ENCODE assay signal across 1 cellular context in the genomic region with DNA sequence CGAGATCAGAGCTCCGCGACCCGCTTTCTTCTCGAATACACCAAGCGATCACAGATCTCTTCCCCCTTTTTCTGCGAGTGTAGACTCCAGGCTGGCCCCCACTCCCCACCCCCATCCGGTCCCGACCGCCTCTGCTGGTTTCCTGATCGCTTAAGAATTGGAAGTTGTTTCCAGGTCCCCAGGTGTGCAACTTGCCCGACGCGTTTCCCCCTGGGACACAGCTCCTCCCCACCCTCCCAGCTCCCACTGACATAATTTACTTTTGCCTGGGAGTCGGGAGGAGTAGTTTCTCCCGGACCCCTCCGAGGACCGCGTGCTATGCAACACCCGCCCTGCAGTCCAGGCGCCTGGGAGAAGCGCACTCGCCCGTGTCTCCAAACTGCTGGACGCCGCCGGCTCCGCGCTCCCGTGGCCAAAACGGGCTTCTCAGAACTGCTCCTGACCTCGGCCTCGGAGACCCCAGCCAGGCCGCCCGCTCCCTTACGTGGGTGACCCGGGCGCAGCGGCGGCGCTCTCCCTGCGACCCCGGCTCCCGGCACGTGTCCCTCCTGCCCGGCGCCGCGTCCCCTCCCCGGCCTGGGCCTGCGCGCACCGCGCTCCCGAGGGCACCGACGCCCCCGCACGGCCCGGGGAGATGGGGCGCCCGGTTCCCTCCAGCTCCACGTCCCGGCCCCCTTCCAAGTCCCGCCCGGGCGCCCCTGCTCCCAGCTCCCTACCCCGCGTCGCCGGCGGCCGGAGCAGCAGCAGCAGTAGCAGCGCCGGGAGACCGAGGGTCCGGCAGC.
TF ChIP-seq lines count a peak whose summit lies in the region.

No MANE protein-coding gene starts in this region.

TF ChIP-seq in GM12878, 131 proteins besides CTCF, POLR2A, EP300 and RAD21 (continued from another document):
- TF ChIP-seq, protein P1, sequence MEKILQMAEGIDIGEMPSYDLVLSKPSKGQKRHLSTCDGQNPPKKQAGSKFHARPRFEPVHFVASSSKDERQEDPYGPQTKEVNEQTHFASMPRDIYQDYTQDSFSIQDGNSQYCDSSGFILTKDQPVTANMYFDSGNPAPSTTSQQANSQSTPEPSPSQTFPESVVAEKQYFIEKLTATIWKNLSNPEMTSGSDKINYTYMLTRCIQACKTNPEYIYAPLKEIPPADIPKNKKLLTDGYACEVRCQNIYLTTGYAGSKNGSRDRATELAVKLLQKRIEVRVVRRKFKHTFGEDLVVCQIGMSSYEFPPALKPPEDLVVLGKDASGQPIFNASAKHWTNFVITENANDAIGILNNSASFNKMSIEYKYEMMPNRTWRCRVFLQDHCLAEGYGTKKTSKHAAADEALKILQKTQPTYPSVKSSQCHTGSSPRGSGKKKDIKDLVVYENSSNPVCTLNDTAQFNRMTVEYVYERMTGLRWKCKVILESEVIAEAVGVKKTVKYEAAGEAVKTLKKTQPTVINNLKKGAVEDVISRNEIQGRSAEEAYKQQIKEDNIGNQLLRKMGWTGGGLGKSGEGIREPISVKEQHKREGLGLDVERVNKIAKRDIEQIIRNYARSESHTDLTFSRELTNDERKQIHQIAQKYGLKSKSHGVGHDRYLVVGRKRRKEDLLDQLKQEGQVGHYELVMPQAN (conservative IDR thresholded peaks at IDR 0.05): 0 out of 2 replicates have a peak, but pooled peaks have one; percentile 39
- TF ChIP-seq BHLHE40 (IDR thresholded peaks at IDR 0.05; ENCODE audit: borderline replicate concordance in 1 of 2, low read depth in 2 of 2, low read length in 1 of 2) (peak; percentile 45 to 94; a peak in 3 of 4 replicates), EED (IDR thresholded peaks at IDR 0.05; ENCODE audit: low read depth) (peak; percentile 61), RB1 (IDR thresholded peaks at IDR 0.05; ENCODE audit: borderline replicate concordance) (0 out of 2 replicates have a peak, but pooled peaks have one; percentile 44), ZNF217 (IDR thresholded peaks at IDR 0.05) (no peak), TCF12 (IDR thresholded peaks at IDR 0.05; ENCODE audit: low read depth, low read length) (0 out of 2 replicates have a peak, but pooled peaks have one; percentile 5), RUNX3 (IDR thresholded peaks at IDR 0.05; ENCODE audit: low read length) (no peak), BRCA1 (IDR thresholded peaks at IDR 0.05; ENCODE audit: low read depth, low read length) (no peak), NRF1 (conservative IDR thresholded peaks at IDR 0.05; ENCODE audit: low read depth, low read length) (no peak), EZH2 (IDR thresholded peaks at IDR 0.05; ENCODE audit: borderline replicate concordance, control insufficient read depth, low read depth, low read length) (no peak), JUNB (IDR thresholded peaks at IDR 0.05) (no peak), STAT1 (conservative IDR thresholded peaks at IDR 0.05) (no peak), NFYA (IDR thresholded peaks at IDR 0.05; ENCODE audit: borderline replicate concordance, low read depth, low read length) (no peak), ESRRA (IDR thresholded peaks at IDR 0.05; ENCODE audit: low read length) (no peak), MYC (IDR thresholded peaks at IDR 0.05; ENCODE audit: insufficient read depth, insufficient read length, insufficient replicate concordance, low read length, severe bottlenecking) (peak; percentile 60)
- TF ChIP-seq, protein P2, sequence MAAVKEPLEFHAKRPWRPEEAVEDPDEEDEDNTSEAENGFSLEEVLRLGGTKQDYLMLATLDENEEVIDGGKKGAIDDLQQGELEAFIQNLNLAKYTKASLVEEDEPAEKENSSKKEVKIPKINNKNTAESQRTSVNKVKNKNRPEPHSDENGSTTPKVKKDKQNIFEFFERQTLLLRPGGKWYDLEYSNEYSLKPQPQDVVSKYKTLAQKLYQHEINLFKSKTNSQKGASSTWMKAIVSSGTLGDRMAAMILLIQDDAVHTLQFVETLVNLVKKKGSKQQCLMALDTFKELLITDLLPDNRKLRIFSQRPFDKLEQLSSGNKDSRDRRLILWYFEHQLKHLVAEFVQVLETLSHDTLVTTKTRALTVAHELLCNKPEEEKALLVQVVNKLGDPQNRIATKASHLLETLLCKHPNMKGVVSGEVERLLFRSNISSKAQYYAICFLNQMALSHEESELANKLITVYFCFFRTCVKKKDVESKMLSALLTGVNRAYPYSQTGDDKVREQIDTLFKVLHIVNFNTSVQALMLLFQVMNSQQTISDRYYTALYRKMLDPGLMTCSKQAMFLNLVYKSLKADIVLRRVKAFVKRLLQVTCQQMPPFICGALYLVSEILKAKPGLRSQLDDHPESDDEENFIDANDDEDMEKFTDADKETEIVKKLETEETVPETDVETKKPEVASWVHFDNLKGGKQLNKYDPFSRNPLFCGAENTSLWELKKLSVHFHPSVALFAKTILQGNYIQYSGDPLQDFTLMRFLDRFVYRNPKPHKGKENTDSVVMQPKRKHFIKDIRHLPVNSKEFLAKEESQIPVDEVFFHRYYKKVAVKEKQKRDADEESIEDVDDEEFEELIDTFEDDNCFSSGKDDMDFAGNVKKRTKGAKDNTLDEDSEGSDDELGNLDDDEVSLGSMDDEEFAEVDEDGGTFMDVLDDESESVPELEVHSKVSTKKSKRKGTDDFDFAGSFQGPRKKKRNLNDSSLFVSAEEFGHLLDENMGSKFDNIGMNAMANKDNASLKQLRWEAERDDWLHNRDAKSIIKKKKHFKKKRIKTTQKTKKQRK (IDR thresholded peaks at IDR 0.05; ENCODE audit: low read depth, low read length): no peak
- TF ChIP-seq, protein P3, sequence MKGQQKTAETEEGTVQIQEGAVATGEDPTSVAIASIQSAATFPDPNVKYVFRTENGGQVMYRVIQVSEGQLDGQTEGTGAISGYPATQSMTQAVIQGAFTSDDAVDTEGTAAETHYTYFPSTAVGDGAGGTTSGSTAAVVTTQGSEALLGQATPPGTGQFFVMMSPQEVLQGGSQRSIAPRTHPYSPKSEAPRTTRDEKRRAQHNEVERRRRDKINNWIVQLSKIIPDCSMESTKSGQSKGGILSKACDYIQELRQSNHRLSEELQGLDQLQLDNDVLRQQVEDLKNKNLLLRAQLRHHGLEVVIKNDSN (IDR thresholded peaks at IDR 0.05; ENCODE audit: borderline replicate concordance, extremely low read length, insufficient read depth, low read depth, low read length): peak; percentile 26
- TF ChIP-seq, protein P4, sequence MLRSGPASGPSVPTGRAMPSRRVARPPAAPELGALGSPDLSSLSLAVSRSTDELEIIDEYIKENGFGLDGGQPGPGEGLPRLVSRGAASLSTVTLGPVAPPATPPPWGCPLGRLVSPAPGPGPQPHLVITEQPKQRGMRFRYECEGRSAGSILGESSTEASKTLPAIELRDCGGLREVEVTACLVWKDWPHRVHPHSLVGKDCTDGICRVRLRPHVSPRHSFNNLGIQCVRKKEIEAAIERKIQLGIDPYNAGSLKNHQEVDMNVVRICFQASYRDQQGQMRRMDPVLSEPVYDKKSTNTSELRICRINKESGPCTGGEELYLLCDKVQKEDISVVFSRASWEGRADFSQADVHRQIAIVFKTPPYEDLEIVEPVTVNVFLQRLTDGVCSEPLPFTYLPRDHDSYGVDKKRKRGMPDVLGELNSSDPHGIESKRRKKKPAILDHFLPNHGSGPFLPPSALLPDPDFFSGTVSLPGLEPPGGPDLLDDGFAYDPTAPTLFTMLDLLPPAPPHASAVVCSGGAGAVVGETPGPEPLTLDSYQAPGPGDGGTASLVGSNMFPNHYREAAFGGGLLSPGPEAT (IDR thresholded peaks at IDR 0.05; ENCODE audit: low read depth): no peak
- TF ChIP-seq, protein P5, sequence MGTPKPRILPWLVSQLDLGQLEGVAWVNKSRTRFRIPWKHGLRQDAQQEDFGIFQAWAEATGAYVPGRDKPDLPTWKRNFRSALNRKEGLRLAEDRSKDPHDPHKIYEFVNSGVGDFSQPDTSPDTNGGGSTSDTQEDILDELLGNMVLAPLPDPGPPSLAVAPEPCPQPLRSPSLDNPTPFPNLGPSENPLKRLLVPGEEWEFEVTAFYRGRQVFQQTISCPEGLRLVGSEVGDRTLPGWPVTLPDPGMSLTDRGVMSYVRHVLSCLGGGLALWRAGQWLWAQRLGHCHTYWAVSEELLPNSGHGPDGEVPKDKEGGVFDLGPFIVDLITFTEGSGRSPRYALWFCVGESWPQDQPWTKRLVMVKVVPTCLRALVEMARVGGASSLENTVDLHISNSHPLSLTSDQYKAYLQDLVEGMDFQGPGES (IDR thresholded peaks at IDR 0.05): no peak
- TF ChIP-seq, protein P6, sequence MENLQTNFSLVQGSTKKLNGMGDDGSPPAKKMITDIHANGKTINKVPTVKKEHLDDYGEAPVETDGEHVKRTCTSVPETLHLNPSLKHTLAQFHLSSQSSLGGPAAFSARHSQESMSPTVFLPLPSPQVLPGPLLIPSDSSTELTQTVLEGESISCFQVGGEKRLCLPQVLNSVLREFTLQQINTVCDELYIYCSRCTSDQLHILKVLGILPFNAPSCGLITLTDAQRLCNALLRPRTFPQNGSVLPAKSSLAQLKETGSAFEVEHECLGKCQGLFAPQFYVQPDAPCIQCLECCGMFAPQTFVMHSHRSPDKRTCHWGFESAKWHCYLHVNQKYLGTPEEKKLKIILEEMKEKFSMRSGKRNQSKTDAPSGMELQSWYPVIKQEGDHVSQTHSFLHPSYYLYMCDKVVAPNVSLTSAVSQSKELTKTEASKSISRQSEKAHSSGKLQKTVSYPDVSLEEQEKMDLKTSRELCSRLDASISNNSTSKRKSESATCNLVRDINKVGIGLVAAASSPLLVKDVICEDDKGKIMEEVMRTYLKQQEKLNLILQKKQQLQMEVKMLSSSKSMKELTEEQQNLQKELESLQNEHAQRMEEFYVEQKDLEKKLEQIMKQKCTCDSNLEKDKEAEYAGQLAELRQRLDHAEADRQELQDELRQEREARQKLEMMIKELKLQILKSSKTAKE (IDR thresholded peaks at IDR 0.05; ENCODE audit: low read depth, poor library complexity, severe bottlenecking): no peak
- TF ChIP-seq, protein P7, sequence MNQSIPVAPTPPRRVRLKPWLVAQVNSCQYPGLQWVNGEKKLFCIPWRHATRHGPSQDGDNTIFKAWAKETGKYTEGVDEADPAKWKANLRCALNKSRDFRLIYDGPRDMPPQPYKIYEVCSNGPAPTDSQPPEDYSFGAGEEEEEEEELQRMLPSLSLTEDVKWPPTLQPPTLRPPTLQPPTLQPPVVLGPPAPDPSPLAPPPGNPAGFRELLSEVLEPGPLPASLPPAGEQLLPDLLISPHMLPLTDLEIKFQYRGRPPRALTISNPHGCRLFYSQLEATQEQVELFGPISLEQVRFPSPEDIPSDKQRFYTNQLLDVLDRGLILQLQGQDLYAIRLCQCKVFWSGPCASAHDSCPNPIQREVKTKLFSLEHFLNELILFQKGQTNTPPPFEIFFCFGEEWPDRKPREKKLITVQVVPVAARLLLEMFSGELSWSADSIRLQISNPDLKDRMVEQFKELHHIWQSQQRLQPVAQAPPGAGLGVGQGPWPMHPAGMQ (IDR thresholded peaks at IDR 0.05; ENCODE audit: borderline replicate concordance): no peak
